In the genomic region with DNA sequence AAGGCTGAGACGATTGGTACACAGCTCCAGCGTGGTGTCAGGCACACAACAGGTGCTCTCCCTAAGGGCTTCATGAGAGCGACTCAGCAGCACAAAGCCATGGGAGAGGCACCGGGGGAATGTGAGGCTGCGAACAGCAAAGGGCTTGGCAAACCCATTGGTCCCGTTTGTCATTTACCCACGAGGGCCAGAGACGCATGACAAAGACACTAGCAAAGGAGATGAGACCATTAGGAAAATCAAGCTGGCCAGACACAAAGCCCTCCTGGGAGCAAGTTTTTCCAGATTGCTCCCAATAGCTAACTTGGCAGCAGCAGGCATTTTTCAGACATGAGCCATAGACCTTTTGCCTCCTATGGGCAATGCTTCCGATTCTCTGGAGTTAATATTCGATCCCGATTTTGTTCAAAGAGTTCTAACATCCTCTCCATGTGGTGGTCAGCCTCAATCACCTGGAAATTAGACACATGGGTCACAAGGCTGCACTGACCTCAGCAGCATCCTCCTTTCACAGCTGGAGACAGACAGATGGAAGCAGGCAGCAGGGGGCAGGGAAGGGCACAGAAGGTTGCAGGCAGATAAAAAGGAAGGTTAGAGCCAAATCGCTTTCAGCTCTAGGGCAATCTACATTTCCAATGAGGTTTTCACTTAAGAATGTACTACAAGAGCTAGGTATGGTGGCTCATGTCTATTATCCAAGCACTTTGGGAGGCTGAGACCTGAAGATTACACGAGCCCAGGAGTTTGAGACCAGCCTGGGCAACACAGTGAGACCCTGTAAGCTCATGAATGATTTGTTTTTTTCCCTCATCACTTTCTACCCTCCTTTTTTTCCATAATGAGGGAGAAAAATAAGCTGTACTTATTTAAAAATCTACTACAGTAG, we compare ENCODE assay signal across 1 cellular context.
TF ChIP-seq lines count a peak whose summit lies in the region.

No MANE protein-coding gene starts in this region.

TF ChIP-seq in GM23338, 12 proteins besides CTCF, POLR2A, EP300 and RAD21 (continued from another document):
- no peak for TF ChIP-seq ETS1 (IDR thresholded peaks at IDR 0.05)
- TF ChIP-seq JUNB (IDR thresholded peaks at IDR 0.05; ENCODE audit: unreplicated experiment) = no peak
